In the genomic region with DNA sequence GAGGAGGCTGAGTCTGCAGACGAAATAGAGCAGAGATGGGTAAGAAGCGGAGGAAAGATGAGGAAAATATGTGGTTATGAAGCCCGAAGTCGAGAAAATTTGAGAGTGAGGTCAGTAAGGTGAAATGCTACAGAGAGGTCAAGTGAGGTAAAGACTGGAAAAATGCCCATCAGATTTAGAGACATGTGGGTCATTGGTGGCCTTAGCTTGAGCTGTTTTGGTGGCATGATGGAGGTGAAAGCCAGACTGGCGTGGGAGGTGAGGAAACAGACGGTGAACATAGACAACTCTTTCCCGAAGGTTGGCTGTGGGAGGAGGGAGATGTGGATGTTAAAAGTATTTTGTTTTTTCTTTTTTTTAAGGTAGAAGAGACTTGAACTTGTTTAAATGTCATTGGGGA, we compare ENCODE assay signal across 13 cellular contexts.
"Had no signal": no experiment of that assay in that cellular context is flagged by ENCODE, and none has a peak within 500 bp of the region (broad histone marks: within the 10 kb centered on the region; RNA-seq: fewer than 3 reads in every experiment).

No MANE protein-coding gene starts in this region.

- DNase-seq: activated CD4-positive, CD25-positive, alpha-beta regulatory T cell treated with anti-CD3 and anti-CD28 coated beads, Interleukin-2, amount 50 U/mL, for 72 hours; activated naive CD4-positive, alpha-beta T cell; activated naive CD8-positive, alpha-beta T cell treated with anti-CD3 and anti-CD28 coated beads, Interleukin-2, amount 10 ng/mL, durations not matched to agents 7 days and 5 days; foreskin keratinocyte; immature natural killer cell; mucosa of descending colon; naive thymus-derived CD4-positive, alpha-beta T cell; pancreas; stimulated activated CD4-positive, alpha-beta T cell treated with anti-CD3 and anti-CD28 coated beads, Interleukin-15, amount 100 ng/mL, for 24 hours; stimulated activated CD4-positive, alpha-beta T cell treated with anti-CD3 and anti-CD28 coated beads, Interleukin-4, amount 100 ng/mL, for 24 hours; stimulated activated naive CD4-positive, alpha-beta T cell had no signal

- H3K27ac ChIP-seq: foreskin keratinocyte, pancreas had no signal

- H3K9me3 ChIP-seq: breast epithelium, mucosa of descending colon, pancreas had no signal

- H3K27me3 ChIP-seq: breast epithelium, foreskin keratinocyte, pancreas had no signal

- H3K4me3 ChIP-seq: breast epithelium, mucosa of descending colon, pancreas had no signal

- H3K4me1 ChIP-seq: breast epithelium, foreskin keratinocyte had no signal

- ATAC-seq: foreskin keratinocyte; mucosa of descending colon; naive thymus-derived CD4-positive, alpha-beta T cell; pancreas; SK-N-SH treated with all-trans-retinoic acid at 6 μM for 48 hours had no signal

- H3K36me3 ChIP-seq: breast epithelium, pancreas had no signal
